ENCODE assay signal across 8 cellular contexts in genomic region chrX:24023972-24024664, GRCh38. TPM values are rescaled to one million over a fixed set of nuclear protein-coding genes. Genes with fewer than 3 reads are reported as not detected.
DNase-seq lines count a peak whose midpoint lies in the region; ATAC-seq and FAIRE-seq lines count a peak whose summit lies in the region.

No MANE protein-coding gene starts in this region.

- no peaks in the 10 kb centered on the region for H3K4me1 ChIP-seq in HUES64 (ENCODE audit: insufficient read depth, low read length)
- H3K4me1 ChIP-seq in iPS-20b (ENCODE audit: insufficient read depth, low read length), result no peaks in the 10 kb centered on the region

- WGBS in HUES64, result 0% methylated on average over 12 of the region's 19 CpGs

- peak overlapping the region; percentile 73 for H3K9ac ChIP-seq in HUES64 (ENCODE audit: low read depth, low read length)
- H3K9ac ChIP-seq in iPS-20b (ENCODE audit: low read depth, low read length), result peak overlapping the region; percentile 78

- peaks cover 36% of the 10 kb centered on the region for H3K4me1 Mint-ChIP-seq in activated naive CD8-positive, alpha-beta T cell treated with anti-CD3 and anti-CD28 coated beads, Interleukin-2, amount 50 U/mL, for 24 hours
- H3K4me1 Mint-ChIP-seq in stimulated activated naive CD8-positive, alpha-beta T cell treated with anti-CD3 and anti-CD28 coated beads, Interleukin-15, amount 100 ng/mL, for 72 hours, result peaks cover 25% of the 10 kb centered on the region

- H3K4me3 ChIP-seq in HUES64 (ENCODE audit: low read length) (peak overlapping the region; percentile 88), iPS-20b (ENCODE audit: low read length) (peak overlapping the region; percentile 83)

- H3K9me3 Mint-ChIP-seq in activated naive CD8-positive, alpha-beta T cell treated with anti-CD3 and anti-CD28 coated beads, Interleukin-2, amount 50 U/mL, for 24 hours, result no peaks in the 10 kb centered on the region
- H3K9me3 Mint-ChIP-seq in stimulated activated naive CD8-positive, alpha-beta T cell treated with anti-CD3 and anti-CD28 coated beads, Interleukin-15, amount 100 ng/mL, for 72 hours, result no peaks in the 10 kb centered on the region

- no peak overlapping the region for H3K27ac ChIP-seq in HUES64 (ENCODE audit: low read depth, low read length)
- no peak overlapping the region for H3K27ac ChIP-seq in iPS-20b (ENCODE audit: low read length)

- no peaks in the 10 kb centered on the region for H3K27me3 Mint-ChIP-seq in activated naive CD8-positive, alpha-beta T cell treated with anti-CD3 and anti-CD28 coated beads, Interleukin-2, amount 50 U/mL, for 24 hours
- no peaks in the 10 kb centered on the region for H3K27me3 Mint-ChIP-seq in stimulated activated naive CD8-positive, alpha-beta T cell treated with anti-CD3 and anti-CD28 coated beads, Interleukin-15, amount 100 ng/mL, for 72 hours

- H3K9me3 ChIP-seq in HUES64 (ENCODE audit: insufficient read depth, low read depth, low read length) (no peaks in the 10 kb centered on the region), iPS-20b (ENCODE audit: insufficient read depth, low read depth, low read length) (no peaks in the 10 kb centered on the region)

- FAIRE-seq in frontal cortex (lab: Jason Lieb, UNC), result no peak

- peaks cover 24% of the 10 kb centered on the region for H3K27me3 ChIP-seq in HUES64 (ENCODE audit: insufficient read depth, low read length)
- peaks cover 38% of the 10 kb centered on the region; the same call in 1 of the 2 replicates for H3K27me3 ChIP-seq in iPS-20b (ENCODE audit: insufficient read depth, low read length)

- peaks cover 14% of the 10 kb centered on the region for H3K36me3 Mint-ChIP-seq in activated naive CD8-positive, alpha-beta T cell treated with anti-CD3 and anti-CD28 coated beads, Interleukin-2, amount 50 U/mL, for 24 hours (ENCODE audit: low read depth)

- peak overlapping the region; percentile 87 for H3K4me3 Mint-ChIP-seq in activated naive CD8-positive, alpha-beta T cell treated with anti-CD3 and anti-CD28 coated beads, Interleukin-2, amount 50 U/mL, for 24 hours
- peak overlapping the region; percentile 82 to 94 for H3K4me3 Mint-ChIP-seq in stimulated activated naive CD8-positive, alpha-beta T cell treated with anti-CD3 and anti-CD28 coated beads, Interleukin-15, amount 100 ng/mL, for 72 hours

- peak overlapping the region; percentile 76 for H3K27ac Mint-ChIP-seq in activated naive CD8-positive, alpha-beta T cell treated with anti-CD3 and anti-CD28 coated beads, Interleukin-2, amount 50 U/mL, for 24 hours
- H3K27ac Mint-ChIP-seq in stimulated activated naive CD8-positive, alpha-beta T cell treated with anti-CD3 and anti-CD28 coated beads, Interleukin-15, amount 100 ng/mL, for 72 hours, result peak overlapping the region; percentile 87 to 98

- DNase-seq in EL (peak; percentile 12), anterior cingulate cortex (lab: John Stamatoyannopoulos, UW) (no peak), frontal cortex (ENCODE audit: low spot score in 2 of 2) (no peak), HuH-7.5 (ENCODE audit: low spot score) (no peak)
- DNase-seq in activated naive CD8-positive, alpha-beta T cell treated with anti-CD3 and anti-CD28 coated beads, Interleukin-2, amount 50 U/mL, for 24 hours, result no peak
- DNase-seq in stimulated activated naive CD8-positive, alpha-beta T cell treated with anti-CD3 and anti-CD28 coated beads, Interleukin-15, amount 100 ng/mL, for 72 hours, result peak in 1 of 2 donors; percentile 4

- no peaks in the 10 kb centered on the region for H3K36me3 ChIP-seq in HUES64 (ENCODE audit: insufficient read depth, low read length)
- H3K36me3 ChIP-seq in iPS-20b (ENCODE audit: insufficient read depth, low read depth, low read length), result no peaks in the 10 kb centered on the region

- no peak for ATAC-seq in activated naive CD8-positive, alpha-beta T cell treated with anti-CD3 and anti-CD28 coated beads, Interleukin-2, amount 50 U/mL, for 24 hours
- no peak for ATAC-seq in stimulated activated naive CD8-positive, alpha-beta T cell treated with anti-CD3 and anti-CD28 coated beads, Interleukin-15, amount 100 ng/mL, for 72 hours

RNA-seq across cellular contexts. Expression of gene KLHL15, which starts 2.9 kb away (rescaled TPM):
- 3.9 TPM for polyA plus RNA-seq in HUES64 (2013, experiment 1 of 2)
- polyA plus RNA-seq in HUES64 (2013, experiment 2 of 2), result 4.5 TPM
- 36.3 TPM for total RNA-seq in frontal cortex

RNA-seq across cellular contexts. Expression of gene EIF2S3, which starts 30.6 kb away (rescaled TPM):
- 115 TPM for polyA plus RNA-seq in HUES64 (2013, experiment 1 of 2)
- 117 TPM for polyA plus RNA-seq in HUES64 (2013, experiment 2 of 2)
- total RNA-seq in frontal cortex, result 296 TPM
